Comparison of ENCODE assay signal across 18 cellular contexts in genomic region chr2:239351687-239352086, GRCh38. TPM values are rescaled to one million over a fixed set of nuclear protein-coding genes. Genes with fewer than 3 reads are reported as not detected.
A peak's percentile ranks its signal among the peaks of the same experiment; 100 is the strongest.
DNase-seq lines count a peak whose midpoint lies in the region; ATAC-seq and TF ChIP-seq lines count a peak whose summit lies in the region.
"Had no signal": no experiment of that assay in that cellular context is flagged by ENCODE, and none has a peak within 500 bp of the region (broad histone marks: within the 10 kb centered on the region; RNA-seq: fewer than 3 reads in every experiment).

No MANE protein-coding gene starts in this region.

- peaks cover 9% of the 10 kb centered on the region for H3K4me1 Mint-ChIP-seq in T-helper 17 cell
- H3K4me1 Mint-ChIP-seq in mesothelial cell of epicardium, result peaks cover 12% of the 10 kb centered on the region
- H3K4me1 Mint-ChIP-seq in stimulated activated memory B cell treated with anti-CD40 and anti-IgM and Interleukin-4, amounts not matched to agents 10 μg/mL and 1 μg/mL and 100 μg/mL, for 72 hours, result no peaks in the 10 kb centered on the region

- H3K27ac Mint-ChIP-seq in T-helper 17 cell (peak overlapping the region; percentile 39), mesothelial cell of epicardium (peak overlapping the region; percentile 50)
- no peak overlapping the region for H3K27ac Mint-ChIP-seq in stimulated activated memory B cell treated with anti-CD40 and anti-IgM and Interleukin-4, amounts not matched to agents 10 μg/mL and 1 μg/mL and 100 μg/mL, for 72 hours

- no peak overlapping the region for H3K4me2 ChIP-seq in DND-41 (ENCODE audit: insufficient read depth, low read length)
- H3K4me2 ChIP-seq: BLaER1, GM23338, PC-9 had no signal

- peaks cover 100% of the 10 kb centered on the region for H3K79me2 ChIP-seq in DND-41 (ENCODE audit: insufficient read depth, low read length)

- peak overlapping the region; percentile 33 for H3K27ac ChIP-seq in DND-41 (ENCODE audit: low read length)
- H3K27ac ChIP-seq in stomach smooth muscle (ENCODE audit: low read length), result peak overlapping the region; percentile 53
- H3K27ac ChIP-seq in substantia nigra (ENCODE audit: low read depth, low read length, poor library complexity, severe bottlenecking), result no peak overlapping the region
- H3K27ac ChIP-seq: BLaER1, PC-9 had no signal

- peaks cover 22% of the 10 kb centered on the region for H3K9me3 Mint-ChIP-seq in mesothelial cell of epicardium
- peaks cover 5% of the 10 kb centered on the region for H3K9me3 Mint-ChIP-seq in stimulated activated memory B cell treated with anti-CD40 and anti-IgM and Interleukin-4, amounts not matched to agents 10 μg/mL and 1 μg/mL and 100 μg/mL, for 72 hours

- H3K4me3 Mint-ChIP-seq in T-helper 17 cell (no peak overlapping the region), mesothelial cell of epicardium (no peak overlapping the region)
- no peak overlapping the region for H3K4me3 Mint-ChIP-seq in stimulated activated memory B cell treated with anti-CD40 and anti-IgM and Interleukin-4, amounts not matched to agents 10 μg/mL and 1 μg/mL and 100 μg/mL, for 72 hours
- H3K4me3 Mint-ChIP-seq: CD8-positive, alpha-beta memory T cell; GM23338 had no signal

- H3K27me3 ChIP-seq in DND-41 (ENCODE audit: insufficient read depth, low read length, poor library complexity) (no peaks in the 10 kb centered on the region), stomach smooth muscle (ENCODE audit: control insufficient read depth in 1 of 2, insufficient read depth in 2 of 2, low read length in 2 of 2) (no peaks in the 10 kb centered on the region)
- H3K27me3 ChIP-seq: BLaER1 had no signal

- peaks cover 24% of the 10 kb centered on the region for H3K4me1 ChIP-seq in DND-41 (ENCODE audit: insufficient read depth, low read length)
- peaks cover 52% of the 10 kb centered on the region for H3K4me1 ChIP-seq in stomach smooth muscle (ENCODE audit: control insufficient read depth, insufficient read depth, low read length)

- H3K36me3 Mint-ChIP-seq in T-helper 17 cell (ENCODE audit: low read depth) (peaks cover 11% of the 10 kb centered on the region), mesothelial cell of epicardium (peaks cover 31% of the 10 kb centered on the region)
- peaks cover 30% of the 10 kb centered on the region for H3K36me3 Mint-ChIP-seq in stimulated activated memory B cell treated with anti-CD40 and anti-IgM and Interleukin-4, amounts not matched to agents 10 μg/mL and 1 μg/mL and 100 μg/mL, for 72 hours

- DNase-seq in DND-41 (no peak), T-helper 17 cell (no peak), mesothelial cell of epicardium (ENCODE audit: low spot score in 2 of 2, unreplicated experiment in 2 of 2) (no peak), substantia nigra (lab: John Stamatoyannopoulos, UW) (no peak), activated T-cell treated with anti-CD3 and anti-CD28 coated beads for 4 hours (no peak)
- DNase-seq: CD8-positive, alpha-beta memory T cell; DMS53; KG1; NCI-H1417 treated with DMSO at 0.1 percent for 48 hours; NCI-H187 treated with DMSO at 0.1 percent for 48 hours; NCI-H226; NCI-H524 treated with DMSO at 0.1 percent for 48 hours; PC-9 had no signal

- TF ChIP-seq CTCF in DND-41 (IDR thresholded peaks at IDR 0.05; ENCODE audit: borderline replicate concordance, extremely low read depth, low read length, poor library complexity, severe bottlenecking) (no peak), mesothelial cell of epicardium (IDR thresholded peaks at IDR 0.05; ENCODE audit: unreplicated experiment) (no peak)

- H3K9ac ChIP-seq in DND-41 (ENCODE audit: low read depth, low read length) (no peak overlapping the region), stomach smooth muscle (ENCODE audit: low read length in 2 of 2) (no peak overlapping the region)
- H3K9ac ChIP-seq: BLaER1 had no signal

- H3K36me3 ChIP-seq in DND-41 (ENCODE audit: insufficient read depth, low read length), result peaks cover 86% of the 10 kb centered on the region
- H3K36me3 ChIP-seq in stomach smooth muscle (ENCODE audit: control insufficient read depth in 2 of 2, insufficient read depth in 2 of 2, low read length in 2 of 2), result peaks cover 0 to 8% of the 10 kb centered on the region in 2 donors

- H4K20me1 ChIP-seq in DND-41 (ENCODE audit: insufficient read depth, low read length), result peaks cover 54% of the 10 kb centered on the region

- H2AFZ ChIP-seq in DND-41 (ENCODE audit: low read depth, low read length), result no peak overlapping the region
- H2AFZ ChIP-seq: GM23338, PC-9 had no signal

- no peak overlapping the region for H3K4me3 ChIP-seq in DND-41 (ENCODE audit: low read depth in 1 of 2, low read length in 2 of 2)
- H3K4me3 ChIP-seq in stomach smooth muscle (ENCODE audit: low read length in 2 of 2), result no peak overlapping the region
- H3K4me3 ChIP-seq: BLaER1, GM23338, PC-9 had no signal

- H3K27me3 Mint-ChIP-seq in T-helper 17 cell (no peaks in the 10 kb centered on the region), mesothelial cell of epicardium (ENCODE audit: low read depth) (no peaks in the 10 kb centered on the region)
- H3K27me3 Mint-ChIP-seq in stimulated activated memory B cell treated with anti-CD40 and anti-IgM and Interleukin-4, amounts not matched to agents 10 μg/mL and 1 μg/mL and 100 μg/mL, for 72 hours, result no peaks in the 10 kb centered on the region
- H3K27me3 Mint-ChIP-seq: CD8-positive, alpha-beta memory T cell had no signal

- ATAC-seq in DND-41 (ENCODE audit: insufficient read depth, low read depth) (no peak), T-helper 17 cell (no peak)
- no peak for ATAC-seq in stimulated activated memory B cell treated with anti-CD40 and anti-IgM and Interleukin-4, amounts not matched to agents 10 μg/mL and 1 μg/mL and 100 μg/mL, for 72 hours
- ATAC-seq: GM23338, HepG2 had no signal

- H3K9me3 ChIP-seq in DND-41 (ENCODE audit: insufficient read depth, low read length, severe bottlenecking) (peaks cover 7% of the 10 kb centered on the region), T-helper 17 cell (ENCODE audit: control insufficient read depth, low read length, poor library complexity, severe bottlenecking) (no peaks in the 10 kb centered on the region), stomach smooth muscle (ENCODE audit: control insufficient read depth in 2 of 2, low read length in 2 of 2) (peaks cover 0 to 7% of the 10 kb centered on the region in 2 donors)

RNA-seq across cellular contexts. Expression of gene HDAC4, which starts 49.1 kb away (rescaled TPM):
- 10 to 100 TPM; 78.9 to 79.0 TPM for total RNA-seq in T-helper 17 cell
- total RNA-seq in mesothelial cell of epicardium, result 45.8 to 59.2 TPM (median 48.9 TPM) in 3 replicates
